ENCODE assay signal across 30 cellular contexts in the genomic region with DNA sequence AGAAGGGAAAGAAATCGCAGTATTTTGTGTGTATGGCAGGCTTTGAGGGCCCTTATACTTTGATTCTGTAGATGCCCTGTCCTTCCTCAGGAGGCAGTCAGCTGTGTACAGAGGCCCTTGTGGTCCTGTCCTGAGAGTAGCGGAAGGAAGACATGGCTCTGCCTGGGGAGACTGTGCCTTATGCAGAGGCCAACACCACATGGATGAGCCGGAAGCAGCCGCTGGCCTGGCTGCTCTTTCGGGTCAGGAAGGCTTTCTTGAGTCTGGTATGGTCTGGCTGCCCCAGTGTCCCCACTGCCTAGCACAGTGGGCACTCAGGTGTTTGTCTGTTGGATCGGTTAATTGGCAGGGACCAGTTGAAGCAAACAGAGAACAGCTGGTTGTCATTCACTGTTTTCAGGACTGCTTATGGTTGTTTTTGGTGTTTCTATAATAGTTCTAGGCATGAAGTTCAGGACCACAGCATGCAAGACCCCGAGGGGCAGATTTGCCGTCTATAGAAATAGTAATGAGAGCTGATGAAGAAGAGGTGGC. TPM values are rescaled to one million over a fixed set of nuclear protein-coding genes. Genes with fewer than 3 reads are reported as not detected.
DNase-seq lines count a peak whose midpoint lies in the region; ATAC-seq and TF ChIP-seq lines count a peak whose summit lies in the region.
"Had no signal": no experiment of that assay in that cellular context is flagged by ENCODE, and none has a peak within 500 bp of the region (broad histone marks: within the 10 kb centered on the region; RNA-seq: fewer than 3 reads in every experiment).

No MANE protein-coding gene starts in this region.

- DNase-seq in activated CD4-positive, CD25-positive, alpha-beta regulatory T cell treated with anti-CD3 and anti-CD28 coated beads, Interleukin-2, amount 50 U/mL, for 72 hours, result peak; percentile 9
- DNase-seq in activated CD4-positive, CD25-positive, alpha-beta regulatory T cell (lab: John Stamatoyannopoulos, UW), result no peak
- DNase-seq in WTC11 (ENCODE audit: low spot score) (no peak), memory B cell (ENCODE audit: low spot score in 2 of 2) (no peak), type B pancreatic cell (ENCODE audit: extremely low spot score, unreplicated experiment) (no peak), Peyer's patch (no peak), medulla oblongata (ENCODE audit: extremely low spot score) (no peak)
- DNase-seq: 8988T; activated CD4-positive, alpha-beta T cell treated with anti-CD3 and anti-CD28 coated beads, Interleukin-2, amount 50 U/mL, for 1 hour; activated naive CD4-positive, alpha-beta T cell treated with Interleukin-2 at 50 U/mL for 16 hours; activated T-cell treated with anti-CD3 and anti-CD28 coated beads, Interleukin-2, amount 50 U/mL, for 48 hours; body of pancreas; DMS79 treated with DMSO at 0.1 percent for 48 hours; GF-D8; IMR-90; islet precursor cell; left ventricle myocardium inferior; NCI-H1092; NCI-H1694; NCI-H510A treated with DMSO at 0.1 percent for 48 hours; psoas muscle; SIG-M5; stimulated activated CD4-positive, alpha-beta T cell treated with anti-CD3 and anti-CD28 coated beads, Interleukin-4, amount 100 ng/mL, for 1 hour; SW 1271; T-helper 9 cell; transverse colon had no signal

- ATAC-seq in WTC11 (peak; percentile 17; the same call in 1 of the 2 replicates), memory B cell (ENCODE audit: low read depth) (no peak), HG02840 (IDR thresholded peaks at IDR 0.05; ENCODE audit: low FRiP score, unreplicated experiment) (no peak)
- ATAC-seq: body of pancreas, esophagus mucosa, psoas muscle had no signal

- CTCF ChIA-PET in WTC11 (lab: Charles Lee), result interaction anchor here (0.7 to 10.2 kb wide), 9 partner anchors 9 to 240 kb away, joined by 4 to 78 read pairs (median 4); no protein-coding TSS in a partner anchor

- H3K36me3 Mint-ChIP-seq in WTC11 (peaks cover 5% of the 10 kb centered on the region; the same call in 1 of the 2 replicates), memory B cell (peaks cover 14% of the 10 kb centered on the region), type B pancreatic cell (peaks cover 11% of the 10 kb centered on the region)

- no peak overlapping the region for H3K27ac ChIP-seq in Peyer's patch
- H3K27ac ChIP-seq: body of pancreas, left ventricle myocardium inferior, neutrophil, psoas muscle, transverse colon had no signal

- H3K27me3 Mint-ChIP-seq in WTC11 (ENCODE audit: low read depth), result no peaks in the 10 kb centered on the region
- H3K27me3 Mint-ChIP-seq in memory B cell, result no peaks in the 10 kb centered on the region
- H3K27me3 Mint-ChIP-seq in type B pancreatic cell, result no peaks in the 10 kb centered on the region
- H3K27me3 Mint-ChIP-seq: central memory CD8-positive, alpha-beta T cell had no signal

- H3K4me1 Mint-ChIP-seq in WTC11 (peaks cover 89% of the 10 kb centered on the region), memory B cell (peaks cover 59% of the 10 kb centered on the region), type B pancreatic cell (ENCODE audit: unreplicated experiment) (peaks cover 65% of the 10 kb centered on the region)

- TF ChIP-seq CTCF in WTC11 (IDR thresholded peaks at IDR 0.05) (no peak), type B pancreatic cell (conservative IDR thresholded peaks at IDR 0.05) (no peak), Peyer's patch (IDR thresholded peaks at IDR 0.05) (no peak)

- H3K9me3 ChIP-seq in Peyer's patch, result no peaks in the 10 kb centered on the region
- H3K9me3 ChIP-seq: body of pancreas, left ventricle myocardium inferior, neutrophil, psoas muscle, transverse colon had no signal

- POLR2A ChIA-PET in WTC11 (lab: Charles Lee), result interaction anchor here (0.6 kb wide), 1 partner anchor 42 kb away, joined by 4 read pairs; no protein-coding TSS in a partner anchor

- no peaks in the 10 kb centered on the region for H3K36me3 ChIP-seq in Peyer's patch
- H3K36me3 ChIP-seq: left ventricle myocardium inferior, neutrophil, transverse colon had no signal

- H3K4me3 Mint-ChIP-seq in WTC11 (no peak overlapping the region), memory B cell (no peak overlapping the region), type B pancreatic cell (no peak overlapping the region)
- H3K4me3 Mint-ChIP-seq: central memory CD8-positive, alpha-beta T cell had no signal

- H3K27ac Mint-ChIP-seq in WTC11 (peak overlapping the region; percentile 17; the same call in 1 of the 2 replicates), memory B cell (peak overlapping the region; percentile 84), type B pancreatic cell (peak overlapping the region; percentile 10)

- TF ChIP-seq POLR2A in Peyer's patch (IDR thresholded peaks at IDR 0.05), result no peak

- no peaks in the 10 kb centered on the region for H3K27me3 ChIP-seq in Peyer's patch
- H3K27me3 ChIP-seq: body of pancreas, neutrophil, transverse colon had no signal

- H3K4me1 ChIP-seq in Peyer's patch, result peaks cover 0 to 22% (median 0%) of the 10 kb centered on the region in 4 donors

- no peaks in the 10 kb centered on the region for H3K9me3 Mint-ChIP-seq in WTC11
- H3K9me3 Mint-ChIP-seq in memory B cell, result no peaks in the 10 kb centered on the region
- H3K9me3 Mint-ChIP-seq in type B pancreatic cell, result no peaks in the 10 kb centered on the region
- H3K9me3 Mint-ChIP-seq: central memory CD8-positive, alpha-beta T cell had no signal

- H3K4me3 ChIP-seq in Peyer's patch, result no peak overlapping the region
- H3K4me3 ChIP-seq: body of pancreas, left ventricle myocardium inferior, psoas muscle, transverse colon had no signal

TF ChIP-seq in WTC11, 78 proteins besides CTCF, POLR2A, EP300 and RAD21 (continues in another document):
- TF ChIP-seq ZNF219 (CRISPR knock-in tag; IDR thresholded peaks at IDR 0.05; ENCODE audit: borderline replicate concordance), result no peak
- TF ChIP-seq OVOL2 (CRISPR knock-in tag; IDR thresholded peaks at IDR 0.05; ENCODE audit: borderline replicate concordance), result no peak
- TF ChIP-seq, protein P1, sequence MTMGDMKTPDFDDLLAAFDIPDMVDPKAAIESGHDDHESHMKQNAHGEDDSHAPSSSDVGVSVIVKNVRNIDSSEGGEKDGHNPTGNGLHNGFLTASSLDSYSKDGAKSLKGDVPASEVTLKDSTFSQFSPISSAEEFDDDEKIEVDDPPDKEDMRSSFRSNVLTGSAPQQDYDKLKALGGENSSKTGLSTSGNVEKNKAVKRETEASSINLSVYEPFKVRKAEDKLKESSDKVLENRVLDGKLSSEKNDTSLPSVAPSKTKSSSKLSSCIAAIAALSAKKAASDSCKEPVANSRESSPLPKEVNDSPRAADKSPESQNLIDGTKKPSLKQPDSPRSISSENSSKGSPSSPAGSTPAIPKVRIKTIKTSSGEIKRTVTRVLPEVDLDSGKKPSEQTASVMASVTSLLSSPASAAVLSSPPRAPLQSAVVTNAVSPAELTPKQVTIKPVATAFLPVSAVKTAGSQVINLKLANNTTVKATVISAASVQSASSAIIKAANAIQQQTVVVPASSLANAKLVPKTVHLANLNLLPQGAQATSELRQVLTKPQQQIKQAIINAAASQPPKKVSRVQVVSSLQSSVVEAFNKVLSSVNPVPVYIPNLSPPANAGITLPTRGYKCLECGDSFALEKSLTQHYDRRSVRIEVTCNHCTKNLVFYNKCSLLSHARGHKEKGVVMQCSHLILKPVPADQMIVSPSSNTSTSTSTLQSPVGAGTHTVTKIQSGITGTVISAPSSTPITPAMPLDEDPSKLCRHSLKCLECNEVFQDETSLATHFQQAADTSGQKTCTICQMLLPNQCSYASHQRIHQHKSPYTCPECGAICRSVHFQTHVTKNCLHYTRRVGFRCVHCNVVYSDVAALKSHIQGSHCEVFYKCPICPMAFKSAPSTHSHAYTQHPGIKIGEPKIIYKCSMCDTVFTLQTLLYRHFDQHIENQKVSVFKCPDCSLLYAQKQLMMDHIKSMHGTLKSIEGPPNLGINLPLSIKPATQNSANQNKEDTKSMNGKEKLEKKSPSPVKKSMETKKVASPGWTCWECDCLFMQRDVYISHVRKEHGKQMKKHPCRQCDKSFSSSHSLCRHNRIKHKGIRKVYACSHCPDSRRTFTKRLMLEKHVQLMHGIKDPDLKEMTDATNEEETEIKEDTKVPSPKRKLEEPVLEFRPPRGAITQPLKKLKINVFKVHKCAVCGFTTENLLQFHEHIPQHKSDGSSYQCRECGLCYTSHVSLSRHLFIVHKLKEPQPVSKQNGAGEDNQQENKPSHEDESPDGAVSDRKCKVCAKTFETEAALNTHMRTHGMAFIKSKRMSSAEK (CRISPR knock-in tag; IDR thresholded peaks at IDR 0.05; ENCODE audit: borderline replicate concordance), result no peak
- TF ChIP-seq, protein P2, sequence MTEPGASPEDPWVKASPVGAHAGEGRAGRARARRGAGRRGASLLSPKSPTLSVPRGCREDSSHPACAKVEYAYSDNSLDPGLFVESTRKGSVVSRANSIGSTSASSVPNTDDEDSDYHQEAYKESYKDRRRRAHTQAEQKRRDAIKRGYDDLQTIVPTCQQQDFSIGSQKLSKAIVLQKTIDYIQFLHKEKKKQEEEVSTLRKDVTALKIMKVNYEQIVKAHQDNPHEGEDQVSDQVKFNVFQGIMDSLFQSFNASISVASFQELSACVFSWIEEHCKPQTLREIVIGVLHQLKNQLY (CRISPR knock-in tag; IDR thresholded peaks at IDR 0.05), result no peak
- TF ChIP-seq ESRRA (CRISPR knock-in tag; IDR thresholded peaks at IDR 0.05; ENCODE audit: borderline replicate concordance), result no peak
- TF ChIP-seq, protein P3, sequence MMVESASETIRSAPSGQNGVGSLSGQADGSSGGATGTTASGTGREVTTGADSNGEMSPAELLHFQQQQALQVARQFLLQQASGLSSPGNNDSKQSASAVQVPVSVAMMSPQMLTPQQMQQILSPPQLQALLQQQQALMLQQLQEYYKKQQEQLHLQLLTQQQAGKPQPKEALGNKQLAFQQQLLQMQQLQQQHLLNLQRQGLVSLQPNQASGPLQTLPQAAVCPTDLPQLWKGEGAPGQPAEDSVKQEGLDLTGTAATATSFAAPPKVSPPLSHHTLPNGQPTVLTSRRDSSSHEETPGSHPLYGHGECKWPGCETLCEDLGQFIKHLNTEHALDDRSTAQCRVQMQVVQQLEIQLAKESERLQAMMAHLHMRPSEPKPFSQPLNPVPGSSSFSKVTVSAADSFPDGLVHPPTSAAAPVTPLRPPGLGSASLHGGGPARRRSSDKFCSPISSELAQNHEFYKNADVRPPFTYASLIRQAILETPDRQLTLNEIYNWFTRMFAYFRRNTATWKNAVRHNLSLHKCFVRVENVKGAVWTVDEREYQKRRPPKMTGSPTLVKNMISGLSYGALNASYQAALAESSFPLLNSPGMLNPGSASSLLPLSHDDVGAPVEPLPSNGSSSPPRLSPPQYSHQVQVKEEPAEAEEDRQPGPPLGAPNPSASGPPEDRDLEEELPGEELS (CRISPR knock-in tag; IDR thresholded peaks at IDR 0.05), result no peak
- TF ChIP-seq RORB (CRISPR knock-in tag; IDR thresholded peaks at IDR 0.05), result no peak

RNA-seq across cellular contexts. Expression of a gene that starts 12.4 kb away (rescaled TPM):
- total RNA-seq in WTC11 (2021) (138 to 152 TPM (median 139 TPM) in 3 replicates), type B pancreatic cell (ENCODE audit: low replicate concordance) (97.7 and 110 TPM in 2 replicates), Peyer's patch (10 to 100 TPM; 48.0 to 85.5 (median 59.9) TPM)

Comparison
In these comparisons a context has a peak if more than half of its experiments do, and no peak if none do; other contexts are left out.
1. H3K27ac Mint-ChIP-seq: peak in every context shown above with its lines; median percentile 84 in memory B cell; 17 in WTC11; 10 in type B pancreatic cell.